22 cellular contexts compared by ENCODE assay signal in the genomic region with DNA sequence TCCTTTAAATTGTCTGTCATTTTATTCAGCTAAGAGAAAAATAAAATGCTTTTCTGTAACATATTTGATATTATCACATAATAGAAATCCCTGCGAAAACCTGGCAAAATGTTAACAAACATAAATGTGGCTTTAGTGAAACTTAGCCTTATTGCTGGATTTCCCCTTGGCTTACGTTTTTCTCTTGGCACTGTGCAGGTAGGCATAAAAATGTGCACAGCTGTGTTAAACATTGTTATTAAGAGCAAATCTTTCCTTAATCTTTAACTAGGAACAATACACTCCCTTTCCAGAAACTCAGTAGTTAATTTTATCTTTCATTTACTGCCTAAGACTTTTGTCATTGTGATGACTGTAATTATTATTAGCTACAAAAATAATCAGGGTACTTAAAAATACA.
"Had no signal": no experiment of that assay in that cellular context is flagged by ENCODE, and none has a peak within 500 bp of the region (broad histone marks: within the 10 kb centered on the region; RNA-seq: fewer than 3 reads in every experiment).

No MANE protein-coding gene starts in this region.

- H3K4me3 Mint-ChIP-seq: immature natural killer cell, mesothelial cell of epicardium had no signal

- ATAC-seq: foreskin keratinocyte, gastroesophageal sphincter, heart left ventricle, left colon, left lobe of liver, lower lobe of right lung, mucosa of descending colon had no signal

- H3K4me3 ChIP-seq: colonic mucosa, dorsolateral prefrontal cortex, esophagus muscularis mucosa, gastroesophageal sphincter, heart left ventricle, hepatocyte, left ventricle myocardium inferior, lower lobe of right lung, mucosa of descending colon had no signal

- H3K36me3 Mint-ChIP-seq: immature natural killer cell, mesothelial cell of epicardium had no signal

- DNase-seq: colonic mucosa; dermis blood vessel endothelial cell; effector CD4-positive, alpha-beta T cell; effector memory CD4-positive, alpha-beta T cell; foreskin keratinocyte; heart left ventricle; hypothalamus; immature natural killer cell; islet precursor cell; left colon; left ventricle myocardium inferior; lower lobe of right lung; mesenchymal stem cell; mucosa of descending colon had no signal

- H3K27ac Mint-ChIP-seq: immature natural killer cell, mesothelial cell of epicardium had no signal

- H3K4me1 Mint-ChIP-seq: immature natural killer cell had no signal

- FAIRE-seq: endothelial cell of umbilical vein, frontal cortex had no signal

- H3K9me3 Mint-ChIP-seq: mesothelial cell of epicardium had no signal

- H3K27ac ChIP-seq: colonic mucosa, dorsolateral prefrontal cortex, esophagus muscularis mucosa, foreskin keratinocyte, gastroesophageal sphincter, heart left ventricle, hepatocyte, left ventricle myocardium inferior, lower lobe of right lung had no signal

- H3K27me3 ChIP-seq: colonic mucosa, dorsolateral prefrontal cortex, esophagus muscularis mucosa, foreskin keratinocyte, gastroesophageal sphincter, heart left ventricle, hepatocyte had no signal

- H3K9me3 ChIP-seq: colonic mucosa, esophagus muscularis mucosa, gastroesophageal sphincter, heart left ventricle, left ventricle myocardium inferior, lower lobe of right lung, mucosa of descending colon had no signal

- H3K36me3 ChIP-seq: colonic mucosa, esophagus muscularis mucosa, gastroesophageal sphincter, heart left ventricle, left ventricle myocardium inferior, lower lobe of right lung had no signal

- H3K4me1 ChIP-seq: colonic mucosa, foreskin keratinocyte, lower lobe of right lung had no signal
